In genomic region chr9:84716217-84716616, GRCh38 we compare ENCODE assay signal across 22 cellular contexts. TPM values are rescaled to one million over a fixed set of nuclear protein-coding genes. Genes with fewer than 3 reads are reported as not detected.
DNase-seq lines count a peak whose midpoint lies in the region; ATAC-seq, FAIRE-seq and TF ChIP-seq lines count a peak whose summit lies in the region.
"Had no signal": no experiment of that assay in that cellular context is flagged by ENCODE, and none has a peak within 500 bp of the region (broad histone marks: within the 10 kb centered on the region; RNA-seq: fewer than 3 reads in every experiment).

No MANE protein-coding gene starts in this region.

- FAIRE-seq in GM12878 (lab: Jason Lieb, UNC), result no peak
- FAIRE-seq: A549, D721Med, G401.6, GM12891, GM19239 had no signal

- H3K9me3 ChIP-seq in MM.1S (replicated peaks; ENCODE audit: insufficient read depth, low read length) (no peaks in the 10 kb centered on the region), GM12878 (replicated peaks; ENCODE audit: control insufficient read depth, insufficient read depth, low read length) (no peaks in the 10 kb centered on the region; the same call in 1 of the 3 replicates)
- H3K9me3 ChIP-seq: A549, Caco-2 had no signal

- DNase-seq in MM.1S (peak; percentile 66), GM12878 (ENCODE audit: low read depth, low spot score) (no peak), GM10266 (ENCODE audit: extremely low spot score) (no peak)
- DNase-seq: AML-193; Caco-2; Calu3; CD4-positive, alpha-beta T cell; CD8-positive, alpha-beta T cell; DMS79 treated with DMSO at 0.1 percent for 48 hours; GF-D8 had no signal

- H3K36me3 ChIP-seq in MM.1S (replicated peaks; ENCODE audit: insufficient read depth, low read length), result no peaks in the 10 kb centered on the region
- H3K36me3 ChIP-seq in GM12878 (ENCODE audit: control insufficient read depth in 2 of 2, insufficient read depth in 2 of 2, low read length in 1 of 2), result no peaks in the 10 kb centered on the region
- H3K36me3 ChIP-seq: BLaER1 treated with 17β-estradiol and CSF1 and Interleukin-3, amounts not matched to agents 10 nM and 100 nM had no signal

- in situ Hi-C loops in GM12878 (cut with MboI), result no loop called here

- RAD21 ChIA-PET in GM12878 (lab: Charles Lee; ENCODE audit: unreplicated experiment), result interaction anchor here (2.8 kb wide), 1 partner anchor 64 kb away, joined by 14 read pairs; no protein-coding TSS in a partner anchor

- no peak for TF ChIP-seq RAD21 in GM12878 (IDR thresholded peaks at IDR 0.05; ENCODE audit: insufficient read depth, low read depth, low read length)

- TF ChIP-seq CTCF in MM.1S (IDR thresholded peaks at IDR 0.05; ENCODE audit: low read length) (no peak), GM12878 (IDR thresholded peaks at IDR 0.05 in 2 of 3, conservative IDR thresholded peaks at IDR 0.05 in 1 of 3; ENCODE audit: control insufficient read depth in 2 of 3, extremely low read depth in 1 of 3, insufficient read depth in 1 of 3, low read depth in 3 of 3, low read length in 3 of 3) (no peak), GM10266 (IDR thresholded peaks at IDR 0.05; ENCODE audit: control insufficient read depth, insufficient read depth, low read depth, missing control alignments) (no peak)

- POLR2A ChIA-PET in GM12878 (lab: Charles Lee), result no interaction called here

- H3K4me1 ChIP-seq in MM.1S (ENCODE audit: low read length) (peaks cover 15% of the 10 kb centered on the region), GM12878 (ENCODE audit: control insufficient read depth, insufficient read depth, low read length) (0 out of 2 replicates have a peak, but pooled peaks cover 4% of the 10 kb centered on the region)
- H3K4me1 ChIP-seq: A549, Caco-2 had no signal

- no peak overlapping the region for H3K27ac ChIP-seq in MM.1S (ENCODE audit: low read length)
- H3K27ac ChIP-seq in GM12878 (ENCODE audit: control insufficient read depth, insufficient read depth), result no peak overlapping the region
- H3K27ac ChIP-seq: 22Rv1; A549; BLaER1 treated with 17β-estradiol and CSF1 and Interleukin-3, amounts not matched to agents 10 nM and 100 nM; C4-2B had no signal

- intact Hi-C loops in GM12878 (cut with micrococcal nuclease; ENCODE audit: unreplicated experiment), result no loop called here

- no peak for TF ChIP-seq EP300 in GM12878 (IDR thresholded peaks at IDR 0.05; ENCODE audit: borderline replicate concordance in 1 of 2, control insufficient read depth in 1 of 2, low read depth in 2 of 2, low read length in 2 of 2)

- H3F3A ChIP-seq in MM.1S (ENCODE audit: insufficient read depth, low read length), result 0 out of 2 replicates have a peak, but pooled peaks cover 5% of the 10 kb centered on the region

- peak; percentile 31 for ATAC-seq in GM19468 (IDR thresholded peaks at IDR 0.05; ENCODE audit: extremely low read depth, unreplicated experiment)
- ATAC-seq in GM12878, result peak; percentile 52
- no peak for ATAC-seq in GM21723 (IDR thresholded peaks at IDR 0.05; ENCODE audit: unreplicated experiment)
- ATAC-seq in HG03175 (IDR thresholded peaks at IDR 0.05; ENCODE audit: unreplicated experiment), result no peak
- ATAC-seq: A549; CD8-positive, alpha-beta T cell had no signal

- peaks cover 11% of the 10 kb centered on the region; the same call in 1 of the 2 replicates for H3K27me3 ChIP-seq in MM.1S (replicated peaks; ENCODE audit: insufficient read depth, low read length)
- H3K27me3 ChIP-seq in GM12878 (replicated peaks in 1 of 2; ENCODE audit: control insufficient read depth in 2 of 2, insufficient read depth in 2 of 2, low read length in 1 of 2), result no peaks in the 10 kb centered on the region

- H3K4me3 ChIP-seq in MM.1S (ENCODE audit: low read length) (peak overlapping the region; percentile 12; the same call in 1 of the 2 replicates), GM12878 (no peak overlapping the region)
- H3K4me3 ChIP-seq: A549; BLaER1 treated with 17β-estradiol and CSF1 and Interleukin-3, amounts not matched to agents 10 nM and 100 nM had no signal

- SMC1A ChIA-PET in GM12878 (lab: Charles Lee; ENCODE audit: uncharacterized antibody, unreplicated experiment), result interaction anchor here (1.0 to 2.7 kb wide), 5 partner anchors 12 to 64 kb away, joined by 4 to 8 read pairs (median 6); no protein-coding TSS in a partner anchor

- TF ChIP-seq POLR2A in GM12878 (IDR thresholded peaks at IDR 0.05; ENCODE audit: low read depth, low read length), result no peak

- CTCF ChIA-PET in GM12878 (lab: Yijun Ruan, JAX), result interaction anchor here (0.9 to 2.2 kb wide), 7 partner anchors 9 to 65 kb away, joined by 3 to 6 read pairs (median 4); no protein-coding TSS in a partner anchor

- no peaks in the 10 kb centered on the region for H3K79me2 ChIP-seq in MM.1S (ENCODE audit: low read length)
- no peaks in the 10 kb centered on the region for H3K79me2 ChIP-seq in GM12878 (ENCODE audit: control insufficient read depth, insufficient read depth, low read length)

- H3K4me2 ChIP-seq in MM.1S (ENCODE audit: low read depth, low read length) (peak overlapping the region; percentile 64), GM12878 (ENCODE audit: control insufficient read depth, insufficient read depth) (no peak overlapping the region; the same call in 1 of the 2 replicates)
- H3K4me2 ChIP-seq: A549; BLaER1 treated with 17β-estradiol and CSF1 and Interleukin-3, amounts not matched to agents 10 nM and 100 nM had no signal

- BruUV-seq in GM12878 (replicated peaks; lab: Mats Ljungman, UMichigan), result no TSS peak

- no peak overlapping the region for H2AFZ ChIP-seq in MM.1S (ENCODE audit: low read length)
- no peak overlapping the region for H2AFZ ChIP-seq in GM12878 (ENCODE audit: control insufficient read depth, low read depth, low read length)

- H4K20me1 ChIP-seq in MM.1S (ENCODE audit: insufficient read depth, low read length), result no peaks in the 10 kb centered on the region
- H4K20me1 ChIP-seq in GM12878 (ENCODE audit: control insufficient read depth, insufficient read depth), result no peaks in the 10 kb centered on the region

- H3K9me2 ChIP-seq in MM.1S (replicated peaks; ENCODE audit: insufficient read depth, low read length), result no peaks in the 10 kb centered on the region

- 56% methylated on average over 3 of the region's 3 CpGs for WGBS in GM12878 (ENCODE audit: insufficient coverage, insufficient replicate concordance, low lambda C conversion rate, missing lambda C conversion rate)

- H3K9ac ChIP-seq in MM.1S (ENCODE audit: low read length), result no peak overlapping the region
- no peak overlapping the region for H3K9ac ChIP-seq in GM12878 (ENCODE audit: control insufficient read depth, insufficient read depth, low read length)
- H3K9ac ChIP-seq: BLaER1 treated with 17β-estradiol and CSF1 and Interleukin-3, amounts not matched to agents 10 nM and 100 nM had no signal

TF ChIP-seq in GM12878, 131 proteins besides CTCF, POLR2A, EP300 and RAD21 (continues in another document):
- TF ChIP-seq YY1 (IDR thresholded peaks at IDR 0.05; ENCODE audit: low read depth, low read length) (no peak), ASH2L (IDR thresholded peaks at IDR 0.05; ENCODE audit: borderline replicate concordance, low read depth) (no peak), HDGF (IDR thresholded peaks at IDR 0.05) (no peak), JUND (IDR thresholded peaks at IDR 0.05; ENCODE audit: low read depth, low read length) (no peak), FOS (IDR thresholded peaks at IDR 0.05; ENCODE audit: borderline replicate concordance, extremely low read depth, insufficient read length) (no peak), EZH2 (IDR thresholded peaks at IDR 0.05; ENCODE audit: borderline replicate concordance, control insufficient read depth, low read depth, low read length) (no peak), SMC3 (IDR thresholded peaks at IDR 0.05; ENCODE audit: borderline replicate concordance, low read length) (no peak), POLR2AphosphoS2 (IDR thresholded peaks at IDR 0.05; ENCODE audit: low read depth, low read length) (no peak), LARP7 (IDR thresholded peaks at IDR 0.05) (no peak), ZBED1 (IDR thresholded peaks at IDR 0.05; ENCODE audit: borderline replicate concordance) (no peak), SKIL (IDR thresholded peaks at IDR 0.05; ENCODE audit: low read depth, poor library complexity, severe bottlenecking) (no peak), CREM (IDR thresholded peaks at IDR 0.05; ENCODE audit: low read depth) (no peak), SRF (IDR thresholded peaks at IDR 0.05; ENCODE audit: low read depth in 2 of 2, low read length in 2 of 2) (no peak), EGR1 (IDR thresholded peaks at IDR 0.05; ENCODE audit: borderline replicate concordance in 1 of 2, low read depth in 2 of 2, low read length in 2 of 2) (no peak)

RNA-seq across cellular contexts. Expression of gene NTRK2, which starts 46.7 kb away (rescaled TPM):
- total RNA-seq in GM12878 (2013; cell fraction: nucleolus; rRNA removed), result 1.0 and 1.1 TPM in 2 replicates
- total RNA-seq in GM12878 (2014; rRNA removed) (0.45 and 0.76 TPM in 2 replicates), GM12878 (2014; rRNA removed; fragmentation: Illumina TruSeq; extraction: Trizol) (0.69 and 0.76 TPM in 2 replicates), GM12878 (2021) (0.51 and 0.59 TPM in 2 replicates)
- polyA plus RNA-seq in GM12878 (2011; ENCODE audit: low read depth), result 0.52 TPM
- polyA plus RNA-seq in GM12878 (2011; rRNA removed) (4.6 TPM in 2 replicates), GM12878 (2014; fragmentation: Illumina TruSeq; extraction: Trizol) (1.0 TPM in 2 replicates), GM12878 (2014; fragmentation: Nextera tagmentation; extraction: Ambion mirVana) (under 1 TPM; 0.49 to 0.60 TPM), GM12878 (2014; rRNA removed) (0.42 and 0.48 TPM in 2 replicates), GM12878 (2016; fragmentation: Nextera tagmentation; extraction: Ambion mirVana) (under 1 TPM; 0.70 to 0.78 TPM)
- polyA plus RNA-seq in GM12878 (2011; cell fraction: cytosol; rRNA removed), result 2.4 and 3.1 TPM in 2 replicates
- polyA plus RNA-seq in GM12878 (2011; cell fraction: nucleus; rRNA removed), result 3.5 and 3.6 TPM in 2 replicates
- polyA plus RNA-seq in GM12878 (2012), result 0.55 and 1.0 TPM in 2 replicates
- 4.7 and 5.9 TPM in 2 replicates for polyA minus RNA-seq in GM12878 (2011; rRNA and poly(A)+ RNA removed)
- polyA minus RNA-seq in GM12878 (2011; cell fraction: cytosol; rRNA and poly(A)+ RNA removed), result 0.53 and 1.2 TPM in 2 replicates
- 4.0 and 5.7 TPM in 2 replicates for polyA minus RNA-seq in GM12878 (2011; cell fraction: nucleus; rRNA and poly(A)+ RNA removed)
- total RNA-seq: A172; Caco-2; CD8-positive, alpha-beta T cell had no signal

Comparison
In these comparisons a context has a peak if more than half of its experiments do, and no peak if none do; other contexts are left out.
1. ATAC-seq: peak in GM19468 (single experiment) and GM12878 (single experiment); none in GM21723 (single experiment) and HG03175 (single experiment).